ENCODE assay signal across 8 cellular contexts in the genomic region with DNA sequence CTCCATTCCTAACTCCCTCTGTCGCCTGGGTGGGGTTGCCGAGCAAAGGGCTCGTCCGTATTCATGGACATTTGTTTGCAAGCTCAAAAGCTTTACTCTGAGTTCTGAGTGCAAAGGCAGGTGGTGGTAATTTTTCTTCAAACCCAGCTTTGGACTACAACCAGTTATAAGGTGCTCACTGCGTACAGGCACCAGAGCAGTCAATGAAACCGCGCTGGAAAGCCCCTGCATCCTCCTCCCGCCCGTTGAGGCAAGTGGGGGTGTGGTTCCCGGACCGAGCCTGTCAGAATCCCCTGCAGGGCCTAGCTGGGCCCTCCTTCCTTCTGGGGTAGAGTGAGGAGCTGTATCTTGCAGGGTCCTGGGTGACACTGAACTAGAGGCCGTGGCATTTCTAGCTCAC. TPM values are rescaled to one million over a fixed set of nuclear protein-coding genes. Genes with fewer than 3 reads are reported as not detected.
DNase-seq lines count a peak whose midpoint lies in the region; ATAC-seq and TF ChIP-seq lines count a peak whose summit lies in the region.

No MANE protein-coding gene starts in this region.

- H4K20me1 ChIP-seq in mammary epithelial cell (ENCODE audit: insufficient read depth, low read length), result peaks cover 2% of the 10 kb centered on the region

- intact Hi-C loops in right cardiac atrium (cut with DNase I), result no loop called here
- intact Hi-C loops in mammary epithelial cell (cut with micrococcal nuclease), result no loop called here

- H3K4me2 ChIP-seq in mammary epithelial cell (ENCODE audit: insufficient read depth, low read depth, low read length), result no peak overlapping the region

- no TSS peak for BruUV-seq in mammary epithelial cell (replicated peaks; lab: Mats Ljungman, UMichigan)

- dilution Hi-C loops in mammary epithelial cell (cut with HindIII; ENCODE audit: low sequenced_read_pairs), result no loop called here

- peak overlapping the region; percentile 98 for H3K27ac Mint-ChIP-seq in memory B cell

- peaks cover 29% of the 10 kb centered on the region for H3K4me1 Mint-ChIP-seq in memory B cell

- H3K27me3 ChIP-seq in right cardiac atrium (ENCODE audit: control insufficient read depth, insufficient read depth) (no peaks in the 10 kb centered on the region), mammary epithelial cell (ENCODE audit: insufficient read depth, low read length) (no peaks in the 10 kb centered on the region)

- no peaks in the 10 kb centered on the region for H3K27me3 Mint-ChIP-seq in memory B cell

- H2AFZ ChIP-seq in mammary epithelial cell (ENCODE audit: low read depth, low read length), result no peak overlapping the region

- H3K4me1 ChIP-seq in right cardiac atrium (ENCODE audit: control insufficient read depth, insufficient read depth, low read length) (peaks cover 3% of the 10 kb centered on the region), mammary epithelial cell (ENCODE audit: insufficient read depth, low read length) (no peaks in the 10 kb centered on the region)

- no peak overlapping the region for H3K27ac ChIP-seq in right cardiac atrium (ENCODE audit: low read length)
- H3K27ac ChIP-seq in mammary epithelial cell (ENCODE audit: insufficient read depth, low read depth, low read length), result no peak overlapping the region

- peak overlapping the region; percentile 90 for H3K4me3 Mint-ChIP-seq in memory B cell

- H3K9me3 ChIP-seq in right cardiac atrium (ENCODE audit: control insufficient read depth, low read length), result no peaks in the 10 kb centered on the region
- no peaks in the 10 kb centered on the region for H3K9me3 ChIP-seq in mammary epithelial cell (replicated peaks; ENCODE audit: insufficient read depth, low read length)

- no peak for TF ChIP-seq CTCF in GM12865 (IDR thresholded peaks at IDR 0.05; ENCODE audit: insufficient read depth, low read depth, low read length, missing control alignments)
- no peak for TF ChIP-seq CTCF in mammary epithelial cell (conservative IDR thresholded peaks at IDR 0.05 in 1 of 2, IDR thresholded peaks at IDR 0.05 in 1 of 2; ENCODE audit: extremely low read depth in 1 of 2, insufficient read depth in 1 of 2, low read depth in 1 of 2, low read length in 2 of 2)

- peaks cover 11% of the 10 kb centered on the region for H3K36me3 Mint-ChIP-seq in memory B cell

- H3K79me2 ChIP-seq in mammary epithelial cell (ENCODE audit: insufficient read depth, low read length), result no peaks in the 10 kb centered on the region

- peak; percentile 48 for ATAC-seq in HG02571 (IDR thresholded peaks at IDR 0.05; ENCODE audit: unreplicated experiment)
- ATAC-seq in memory B cell (ENCODE audit: low read depth), result peak; percentile 81
- no peak for ATAC-seq in right cardiac atrium

- no peaks in the 10 kb centered on the region for H3K9me3 Mint-ChIP-seq in memory B cell

- H3K9ac ChIP-seq in mammary epithelial cell (ENCODE audit: insufficient read depth, low read length), result no peak overlapping the region

- H3K36me3 ChIP-seq in mammary epithelial cell (ENCODE audit: insufficient read depth, low read length), result no peaks in the 10 kb centered on the region

- in situ Hi-C loops in mammary epithelial cell (cut with MboI; ENCODE audit: low sequenced_read_pairs in 2 of 2), result no loop called here

- H3K4me3 ChIP-seq in GM12865 (ENCODE audit: low read depth, low read length) (peak overlapping the region; percentile 56), right cardiac atrium (ENCODE audit: low read length) (no peak overlapping the region), mammary epithelial cell (replicated peaks in 1 of 3; ENCODE audit: insufficient read depth in 1 of 3, low read depth in 2 of 3, low read length in 3 of 3) (no peak overlapping the region)

- WGBS in right cardiac atrium, result 79% methylated on average over 12 of the region's 12 CpGs
- WGBS in mammary epithelial cell (ENCODE audit: low coverage, missing lambda C conversion rate), result 100% methylated on average over 6 of the region's 12 CpGs

- DNase-seq in GM12865 (ENCODE audit: low read depth), result peak; percentile 92
- DNase-seq in T-helper 2 cell, result peak; percentile 45 to 91 (median 69)
- DNase-seq in memory B cell (ENCODE audit: low spot score in 2 of 2), result peak; percentile 66 to 78
- no peak for DNase-seq in NCI-H345 treated with DMSO at 0.1 percent for 48 hours (lab: John Stamatoyannopoulos, UW; ENCODE audit: unreplicated experiment)
- no peak for DNase-seq in right cardiac atrium
- DNase-seq in NCI-H526 (lab: John Stamatoyannopoulos, UW), result no peak
- DNase-seq in mammary epithelial cell, result no peak

- CTCF ChIA-PET in mammary epithelial cell (lab: Charles Lee; ENCODE audit: low non-redundant PET), result interaction anchor here (0.5 to 0.7 kb wide), 3 partner anchors 24 to 1284 kb away, joined by 3 to 5 read pairs (median 4); no protein-coding TSS in a partner anchor

RNA-seq across cellular contexts. Expression of a gene that starts 22.3 kb away (rescaled TPM):
- 1 to 10 TPM in 1 of 4 donors, under 1 TPM in 3; 0.45 to 1.0 (median 0.91) TPM for total RNA-seq in right cardiac atrium
- polyA plus RNA-seq in right cardiac atrium, result 0.36 TPM
- total RNA-seq in mammary epithelial cell, result under 1 TPM; 0.42 to 0.50 TPM
- 0.15 TPM for polyA plus RNA-seq in mammary epithelial cell
- 0.98 TPM for polyA minus RNA-seq in mammary epithelial cell

Comparison
In these comparisons a context has a peak if more than half of its experiments do, and no peak if none do; other contexts are left out.
1. DNase-seq: peak in GM12865 (single experiment), T-helper 2 cell (5 of 5) and memory B cell (2 of 2); none in NCI-H345 treated with DMSO at 0.1 percent for 48 hours (single experiment), right cardiac atrium (0 of 3), NCI-H526 (0 of 2) and mammary epithelial cell (single experiment).
2. ATAC-seq: peak in HG02571 (single experiment) and memory B cell (single experiment); none in right cardiac atrium (0 of 2).